ENCODE assay signal across 9 cellular contexts in the genomic region with DNA sequence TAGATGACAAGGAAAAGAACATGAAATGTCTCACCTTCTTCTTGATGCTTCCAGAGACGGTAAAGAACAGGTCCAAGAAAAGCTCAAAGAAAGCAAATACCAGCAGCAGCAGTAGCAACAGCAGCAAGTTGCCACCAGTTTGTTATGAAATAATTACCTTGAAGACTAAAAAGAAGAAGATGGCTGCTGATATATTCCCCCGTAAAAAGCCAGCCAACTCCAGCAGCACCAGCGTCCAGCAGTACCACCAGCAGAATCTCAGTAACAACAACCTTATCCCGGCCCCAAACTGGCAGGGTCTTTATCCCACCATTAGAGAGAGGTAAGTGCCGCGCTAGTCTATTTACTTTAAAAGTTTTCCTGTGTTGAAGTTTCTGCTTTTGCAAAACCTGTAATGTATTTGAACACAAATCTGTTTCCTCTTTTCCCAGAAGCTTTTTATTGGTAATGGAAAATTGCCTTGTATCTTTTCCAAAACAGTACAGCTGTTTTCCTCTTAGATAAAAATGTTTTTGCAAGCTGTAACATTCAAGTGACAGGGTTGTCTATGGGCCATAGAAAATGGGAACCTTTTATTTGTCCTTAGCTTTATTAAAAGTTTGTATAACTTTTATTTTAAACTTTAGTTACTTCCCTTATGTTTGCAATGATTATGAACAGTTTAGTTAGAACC. TPM values are rescaled to one million over a fixed set of nuclear protein-coding genes. Genes with fewer than 3 reads are reported as not detected.
DNase-seq lines count a peak whose midpoint lies in the region; ATAC-seq, FAIRE-seq and TF ChIP-seq lines count a peak whose summit lies in the region.
"Had no signal": no experiment of that assay in that cellular context is flagged by ENCODE, and none has a peak within 500 bp of the region (broad histone marks: within the 10 kb centered on the region; RNA-seq: fewer than 3 reads in every experiment).

No MANE protein-coding gene starts in this region.

- no peak for TF ChIP-seq EP300 in sigmoid colon (IDR thresholded peaks at IDR 0.05)

- ATAC-seq in GM19463 (IDR thresholded peaks at IDR 0.05; ENCODE audit: unreplicated experiment) (peak; percentile 11), left cardiac atrium (peak; percentile 42 to 47), HG02852 (IDR thresholded peaks at IDR 0.05; ENCODE audit: unreplicated experiment) (no peak)

- WGBS in adrenal gland, 4 donors: 9 to 11% (median 10%) methylated on average over 6 of the region's 6 CpGs
- WGBS in sigmoid colon, 2 donors: 43 to 54% methylated on average over 6 of the region's 6 CpGs

- H3K4me1 ChIP-seq in adrenal gland (replicated peaks in 1 of 2): peaks cover 0 to 29% of the 10 kb centered on the region in 2 donors
- peaks cover 0 to 31% (median 14%) of the 10 kb centered on the region in 4 donors for H3K4me1 ChIP-seq in sigmoid colon

- H3K36me3 ChIP-seq in adrenal gland (replicated peaks in 1 of 2) (peaks cover 0 to 11% of the 10 kb centered on the region in 2 donors), sigmoid colon (peaks cover 0 to 9% (median 2%) of the 10 kb centered on the region in 4 donors)

- DNase-seq in adrenal gland (peak in 1 of 7 donors; percentile 4), left cardiac atrium (no peak), sigmoid colon (no peak), T-helper 9 cell (no peak), D721Med (ENCODE audit: insufficient read length, low spot score) (no peak)
- DNase-seq in central memory CD4-positive, alpha-beta T cell: no peak
- DNase-seq: activated naive CD4-positive, alpha-beta T cell treated with Interleukin-2 at 50 U/mL for 16 hours had no signal

- peak overlapping the region in 4 of 5 donors; percentile 42 to 71 (median 64) for H3K27ac ChIP-seq in adrenal gland
- H3K27ac ChIP-seq in sigmoid colon: peak overlapping the region; percentile 12 to 62 (median 34)

- H3K4me3 ChIP-seq in adrenal gland (peak overlapping the region in 2 of 4 donors; percentile 18 to 67), sigmoid colon (peak overlapping the region; percentile 5 to 36 (median 26))

- H3K27me3 ChIP-seq in adrenal gland (no peaks in the 10 kb centered on the region), sigmoid colon (no peaks in the 10 kb centered on the region)

- TF ChIP-seq CTCF in adrenal gland (IDR thresholded peaks at IDR 0.05): no peak
- no peak for TF ChIP-seq CTCF in sigmoid colon (IDR thresholded peaks at IDR 0.05)
- TF ChIP-seq CTCF in D721Med (IDR thresholded peaks at IDR 0.05; ENCODE audit: insufficient read depth, missing control alignments): no peak

- no peaks in the 10 kb centered on the region for H3K9me3 ChIP-seq in adrenal gland (replicated peaks in 1 of 3)
- H3K9me3 ChIP-seq in sigmoid colon: no peaks in the 10 kb centered on the region

- no peak for FAIRE-seq in D721Med (lab: Jason Lieb, UNC)

- intact Hi-C loops in adrenal gland (cut with DNase I): no loop called here
- intact Hi-C loops in left cardiac atrium (cut with DNase I): no loop called here
- intact Hi-C loops in sigmoid colon (cut with DNase I): loop anchor here (1.0 kb wide), 1 partner anchor 27 kb away; no protein-coding TSS in a partner anchor

- TF ChIP-seq POLR2A in adrenal gland (IDR thresholded peaks at IDR 0.05): no peak
- TF ChIP-seq POLR2A in sigmoid colon (IDR thresholded peaks at IDR 0.05): no peak

RNA-seq across cellular contexts. Expression of a gene that starts 0.7 kb away (rescaled TPM):
- total RNA-seq in adrenal gland (10 to 100 TPM; 32.1 to 75.7 (median 50.0) TPM), left cardiac atrium (10 to 100 TPM; 22.9 to 27.3 TPM), sigmoid colon (10 to 100 TPM; 26.8 to 47.6 (median 31.6) TPM)
- polyA plus RNA-seq in adrenal gland (10 to 100 TPM; 18.2 to 50.7 (median 18.5) TPM), sigmoid colon (10 to 100 TPM; 14.6 to 23.8 (median 22.2) TPM)
